Comparison of ENCODE assay signal across 8 cellular contexts in genomic region chr4:137124278-137124932, GRCh38.
A peak's percentile ranks its signal among the peaks of the same experiment; 100 is the strongest.
DNase-seq lines count a peak whose midpoint lies in the region; ATAC-seq and TF ChIP-seq lines count a peak whose summit lies in the region.

No MANE protein-coding gene starts in this region.

- H3K27me3 Mint-ChIP-seq in GM23338 (ENCODE audit: insufficient read depth, low read depth, poor library complexity) = no peaks in the 10 kb centered on the region
- no peaks in the 10 kb centered on the region for H3K27me3 Mint-ChIP-seq in nephron (ENCODE audit: low read depth)
- H3K27me3 Mint-ChIP-seq in T-helper 17 cell = no peaks in the 10 kb centered on the region

- H3K9me2 ChIP-seq in GM23338 (ENCODE audit: insufficient read depth) (no peaks in the 10 kb centered on the region), PC-3 (replicated peaks; ENCODE audit: low read length) (no peaks in the 10 kb centered on the region)

- H3K36me3 ChIP-seq in GM23338 (ENCODE audit: insufficient read depth) (no peaks in the 10 kb centered on the region), KMS-11 (ENCODE audit: insufficient read depth) (no peaks in the 10 kb centered on the region), PC-3 (ENCODE audit: low read depth, low read length) (no peaks in the 10 kb centered on the region)

- no peaks in the 10 kb centered on the region for H3K27me3 ChIP-seq in GM23338 (ENCODE audit: insufficient read depth)
- no peaks in the 10 kb centered on the region for H3K27me3 ChIP-seq in KMS-11 (ENCODE audit: insufficient read depth, low read depth)
- no peaks in the 10 kb centered on the region for H3K27me3 ChIP-seq in PC-3 (ENCODE audit: low read length)

- H3K4me3 ChIP-seq in GM23338 (no peak overlapping the region), KMS-11 (IDR thresholded peaks at IDR 0.05; ENCODE audit: insufficient read depth, low read depth, low read length) (no peak overlapping the region), PC-3 (ENCODE audit: low read length) (peak overlapping the region; percentile 85), epithelial cell of esophagus (ENCODE audit: low read length) (no peak overlapping the region)

- intact Hi-C loops in PC-3 (cut with micrococcal nuclease) = loop anchor here (2.0 to 10.0 kb wide), 4 partner anchors 158 to 736 kb away; partner anchors contain the start of gene PCDH18

- H3K36me3 Mint-ChIP-seq in GM23338 (ENCODE audit: low read depth) = no peaks in the 10 kb centered on the region
- no peaks in the 10 kb centered on the region for H3K36me3 Mint-ChIP-seq in nephron (ENCODE audit: low read depth)
- no peaks in the 10 kb centered on the region for H3K36me3 Mint-ChIP-seq in T-helper 17 cell (ENCODE audit: low read depth)

- H3K27ac Mint-ChIP-seq in GM23338 (no peak overlapping the region), nephron (peak overlapping the region; percentile 17 to 30 (median 23)), T-helper 17 cell (no peak overlapping the region)

- H3K4me2 ChIP-seq in GM23338 (no peak overlapping the region), KMS-11 (peak overlapping the region; percentile 44), PC-3 (ENCODE audit: low read length) (peak overlapping the region; percentile 94)

- POLR2A ChIA-PET in PC-3 (lab: Charles Lee; ENCODE audit: unreplicated experiment) = no interaction called here

- CTCF ChIA-PET in PC-3 (lab: Charles Lee) = interaction anchor here (0.5 to 0.7 kb wide), 5 partner anchors 93 to 540 kb away, joined by 3 to 5 read pairs (median 3); no protein-coding TSS in a partner anchor

- H3K9me3 Mint-ChIP-seq in GM23338 (no peaks in the 10 kb centered on the region), nephron (no peaks in the 10 kb centered on the region)

- H3K9ac ChIP-seq in KMS-11 (peak overlapping the region; percentile 18; the same call in 1 of the 2 replicates), PC-3 (ENCODE audit: low read length) (peak overlapping the region; percentile 53; the same call in 1 of the 2 replicates)

- H3K27ac ChIP-seq in GM23338 (ENCODE audit: low read depth) (no peak overlapping the region), KMS-11 (peak overlapping the region; percentile 29; the same call in 1 of the 2 replicates), PC-3 (ENCODE audit: low read length) (peak overlapping the region; percentile 17; the same call in 1 of the 2 replicates)

- no TSS peak for BruUV-seq in PC-3 (replicated peaks; lab: Mats Ljungman, UMichigan)

- TF ChIP-seq CTCF in GM23338 (conservative IDR thresholded peaks at IDR 0.05; ENCODE audit: low read depth in 2 of 2) (peak; percentile 66 to 77), KMS-11 (conservative IDR thresholded peaks at IDR 0.05; ENCODE audit: low read depth, low read length) (peak; percentile 65), PC-3 (conservative IDR thresholded peaks at IDR 0.05; ENCODE audit: low read depth, low read length) (peak; percentile 68), epithelial cell of esophagus (IDR thresholded peaks at IDR 0.05; ENCODE audit: insufficient read depth, low read depth, low read length, missing control alignments) (peak; percentile 63), nephron (IDR thresholded peaks at IDR 0.05; ENCODE audit: unreplicated experiment in 3 of 3) (peak; percentile 69 to 77 (median 73))

- H3K4me3 Mint-ChIP-seq in GM23338 = no peak overlapping the region
- H3K4me3 Mint-ChIP-seq in nephron = peak overlapping the region in 2 of 3 experiments; percentile 37 to 66
- H3K4me3 Mint-ChIP-seq in T-helper 17 cell = no peak overlapping the region

- DNase-seq in EL (peak; percentile 73), GM23338 (ENCODE audit: low spot score) (peak; percentile 65), PC-3 (peak; percentile 68), epithelial cell of esophagus (ENCODE audit: low read depth) (peak; percentile 58), T-helper 17 cell (no peak)

- no peaks in the 10 kb centered on the region for H3K4me1 Mint-ChIP-seq in GM23338
- peaks cover 17% of the 10 kb centered on the region for H3K4me1 Mint-ChIP-seq in nephron
- H3K4me1 Mint-ChIP-seq in T-helper 17 cell = no peaks in the 10 kb centered on the region

- H3K79me2 ChIP-seq in GM23338 (replicated peaks; ENCODE audit: insufficient read depth) = no peaks in the 10 kb centered on the region
- H3K79me2 ChIP-seq in KMS-11 (ENCODE audit: insufficient read depth, low read depth) = no peaks in the 10 kb centered on the region
- no peaks in the 10 kb centered on the region for H3K79me2 ChIP-seq in PC-3 (ENCODE audit: low read length)

- no peaks in the 10 kb centered on the region for H3K4me1 ChIP-seq in GM23338 (ENCODE audit: insufficient read depth)
- H3K4me1 ChIP-seq in KMS-11 (ENCODE audit: low read depth, poor library complexity, severe bottlenecking) = peaks cover 5% of the 10 kb centered on the region
- H3K4me1 ChIP-seq in PC-3 (ENCODE audit: insufficient read depth, low read length) = peaks cover 8% of the 10 kb centered on the region; the same call in 1 of the 2 replicates

- H4K20me1 ChIP-seq in GM23338 (replicated peaks; ENCODE audit: insufficient read depth) (no peaks in the 10 kb centered on the region), KMS-11 (ENCODE audit: insufficient read depth) (no peaks in the 10 kb centered on the region), PC-3 (ENCODE audit: low read length) (no peaks in the 10 kb centered on the region)

- H3F3A ChIP-seq in GM23338 (replicated peaks; ENCODE audit: low read depth) (no peaks in the 10 kb centered on the region), PC-3 (ENCODE audit: low read length, unreplicated experiment) (no peaks in the 10 kb centered on the region)

- no peaks in the 10 kb centered on the region for H3K9me3 ChIP-seq in PC-3 (ENCODE audit: low read length)
- no peaks in the 10 kb centered on the region for H3K9me3 ChIP-seq in T-helper 17 cell (ENCODE audit: control insufficient read depth, low read length, poor library complexity, severe bottlenecking)

- H2AFZ ChIP-seq in GM23338 (no peak overlapping the region), KMS-11 (ENCODE audit: low read depth) (peak overlapping the region; percentile 53), PC-3 (ENCODE audit: low read length) (peak overlapping the region; percentile 92)

- ATAC-seq in GM23338 (peak; percentile 97), PC-3 (peak; percentile 99), T-helper 17 cell (no peak)
- ATAC-seq in activated CD4-positive, CD25-positive, alpha-beta regulatory T cell treated with anti-CD3 and anti-CD28 coated beads, Interleukin-2, amount 50 U/mL, for 24 hours = no peak

TF ChIP-seq in GM23338, 12 proteins besides CTCF, POLR2A, EP300 and RAD21 (continues in another document):
- no peak for TF ChIP-seq EZH2 (IDR thresholded peaks at IDR 0.05; ENCODE audit: low read depth, unreplicated experiment)
- no peak for TF ChIP-seq REST (IDR thresholded peaks at IDR 0.05; ENCODE audit: unreplicated experiment)
- TF ChIP-seq ETS1 (IDR thresholded peaks at IDR 0.05) = no peak
- TF ChIP-seq NANOG (IDR thresholded peaks at IDR 0.05; ENCODE audit: borderline replicate concordance) = no peak

Comparison
In these comparisons a context has a peak if more than half of its experiments do, and no peak if none do; other contexts are left out.
1. DNase-seq: peak in EL (single experiment), GM23338 (single experiment), PC-3 (single experiment) and epithelial cell of esophagus (single experiment); none in T-helper 17 cell (0 of 3).
2. ATAC-seq: peak in GM23338 (single experiment) and PC-3 (single experiment); none in T-helper 17 cell (single experiment) and activated CD4-positive, CD25-positive, alpha-beta regulatory T cell treated with anti-CD3 and anti-CD28 coated beads, Interleukin-2, amount 50 U/mL, for 24 hours (0 of 2).
3. H3K27ac Mint-ChIP-seq: peak in nephron (3 of 3); none in GM23338 (single experiment) and T-helper 17 cell (single experiment).
4. H3K4me3 Mint-ChIP-seq: peak in nephron (2 of 3); none in GM23338 (single experiment) and T-helper 17 cell (single experiment).
5. Peak in every context shown above with its lines, with median percentiles within 50 percentile points of each other: CTCF ChIP-seq.